In the genomic region with DNA sequence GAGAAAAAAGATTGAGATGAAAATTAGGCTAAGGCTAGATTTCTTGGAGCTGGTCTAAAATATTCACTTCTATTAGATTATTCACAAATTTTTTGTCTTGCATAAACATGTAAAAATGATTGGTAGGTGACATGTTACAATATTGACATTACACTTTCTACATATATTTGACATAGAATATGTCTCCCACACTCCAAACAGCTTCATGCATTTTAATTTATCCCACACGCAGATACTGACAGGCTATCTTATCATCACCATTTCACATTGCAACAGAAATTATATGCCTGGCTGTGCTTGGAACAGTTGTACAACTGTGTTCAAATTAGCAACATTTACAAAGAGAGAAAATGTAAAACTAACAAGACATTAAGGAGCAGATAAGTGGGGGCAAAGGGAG, we compare ENCODE assay signal across 20 cellular contexts.
DNase-seq lines count a peak whose midpoint lies in the region; ATAC-seq and TF ChIP-seq lines count a peak whose summit lies in the region.
"Had no signal": no experiment of that assay in that cellular context is flagged by ENCODE, and none has a peak within 500 bp of the region (broad histone marks: within the 10 kb centered on the region; RNA-seq: fewer than 3 reads in every experiment).

No MANE protein-coding gene starts in this region.

- DNase-seq in NCI-H2171 treated with DMSO at 0.1 percent for 48 hours (lab: John Stamatoyannopoulos, UW): peak; percentile 24
- DNase-seq in NCI-H2171 (lab: John Stamatoyannopoulos, UW): no peak
- peak; percentile 6 for DNase-seq in OCI-M1 (lab: John Stamatoyannopoulos, UW)
- DNase-seq in NCI-H2196 (lab: John Stamatoyannopoulos, UW; ENCODE audit: unreplicated experiment): no peak
- no peak for DNase-seq in iPS-NIHi11 (ENCODE audit: low spot score)
- DNase-seq: 8988T; ACHN; AML-193; BE2C; CD4-positive, alpha-beta T cell; CD8-positive, alpha-beta memory T cell; DMS153; DND-41; GOT3; HFFc6 had no signal

- no peak overlapping the region for H3K9ac ChIP-seq in neural cell (ENCODE audit: low read length)
- H3K9ac ChIP-seq: BLaER1 treated with 17β-estradiol and CSF1 and Interleukin-3, amounts not matched to agents 10 nM and 100 nM had no signal

- H3K79me2 ChIP-seq in neural cell (replicated peaks; ENCODE audit: insufficient read depth, low read length): no peaks in the 10 kb centered on the region

- no peaks in the 10 kb centered on the region for H3K36me3 ChIP-seq in neural cell (ENCODE audit: insufficient read depth, low read length)
- H3K36me3 ChIP-seq: BE2C; BLaER1 treated with 17β-estradiol and CSF1 and Interleukin-3, amounts not matched to agents 10 nM and 100 nM; HAP-1 had no signal

- TF ChIP-seq EP300 in neural cell (conservative IDR thresholded peaks at IDR 0.05; ENCODE audit: poor library complexity, severe bottlenecking): peak; percentile 85

- no peak for ATAC-seq in HG02623 (IDR thresholded peaks at IDR 0.05; ENCODE audit: unreplicated experiment)
- ATAC-seq: A549 had no signal

- no peaks in the 10 kb centered on the region for H3K9me3 ChIP-seq in neural cell (ENCODE audit: low read length)
- H3K9me3 ChIP-seq: A549; BE2C; BLaER1 treated with 17β-estradiol and CSF1 and Interleukin-3, amounts not matched to agents 10 nM and 100 nM; HAP-1 had no signal

- no peak overlapping the region for H3K4me3 ChIP-seq in neural cell (ENCODE audit: low read length)
- H3K4me3 ChIP-seq: A549; BLaER1 treated with 17β-estradiol and CSF1 and Interleukin-3, amounts not matched to agents 10 nM and 100 nM; HAP-1 had no signal

- no peaks in the 10 kb centered on the region for H3K9me2 ChIP-seq in neural cell (ENCODE audit: insufficient read depth, low read length)

- no peak overlapping the region for H2AFZ ChIP-seq in neural cell (ENCODE audit: low read depth, low read length)

- no peaks in the 10 kb centered on the region for H3F3A ChIP-seq in neural cell (ENCODE audit: insufficient read depth, low read length, poor library complexity, severe bottlenecking)

- no peaks in the 10 kb centered on the region for H4K20me1 ChIP-seq in neural cell (ENCODE audit: insufficient read depth)
- H4K20me1 ChIP-seq: BLaER1 treated with 17β-estradiol and CSF1 and Interleukin-3, amounts not matched to agents 10 nM and 100 nM had no signal

- no peak overlapping the region for H3K27ac ChIP-seq in neural cell (ENCODE audit: low read length)
- H3K27ac ChIP-seq: A549; BLaER1 treated with 17β-estradiol and CSF1 and Interleukin-3, amounts not matched to agents 10 nM and 100 nM had no signal

- no peak for TF ChIP-seq RAD21 in neural cell (conservative IDR thresholded peaks at IDR 0.05)

- H3K4me2 ChIP-seq in neural cell (ENCODE audit: low read length): no peak overlapping the region
- H3K4me2 ChIP-seq: A549; BLaER1 treated with 17β-estradiol and CSF1 and Interleukin-3, amounts not matched to agents 10 nM and 100 nM had no signal

- TF ChIP-seq CTCF in neural cell (IDR thresholded peaks at IDR 0.05; ENCODE audit: poor library complexity, severe bottlenecking): no peak

- no peaks in the 10 kb centered on the region for H3K27me3 ChIP-seq in neural cell (ENCODE audit: insufficient read depth, low read depth, low read length)
- H3K27me3 ChIP-seq: BE2C; BLaER1 treated with 17β-estradiol and CSF1 and Interleukin-3, amounts not matched to agents 10 nM and 100 nM had no signal

TF ChIP-seq in neural cell, 6 proteins besides CTCF, POLR2A, EP300 and RAD21:
- peak; percentile 72 for TF ChIP-seq POLR2AphosphoS5 (IDR thresholded peaks at IDR 0.05)
- TF ChIP-seq, protein P1, sequence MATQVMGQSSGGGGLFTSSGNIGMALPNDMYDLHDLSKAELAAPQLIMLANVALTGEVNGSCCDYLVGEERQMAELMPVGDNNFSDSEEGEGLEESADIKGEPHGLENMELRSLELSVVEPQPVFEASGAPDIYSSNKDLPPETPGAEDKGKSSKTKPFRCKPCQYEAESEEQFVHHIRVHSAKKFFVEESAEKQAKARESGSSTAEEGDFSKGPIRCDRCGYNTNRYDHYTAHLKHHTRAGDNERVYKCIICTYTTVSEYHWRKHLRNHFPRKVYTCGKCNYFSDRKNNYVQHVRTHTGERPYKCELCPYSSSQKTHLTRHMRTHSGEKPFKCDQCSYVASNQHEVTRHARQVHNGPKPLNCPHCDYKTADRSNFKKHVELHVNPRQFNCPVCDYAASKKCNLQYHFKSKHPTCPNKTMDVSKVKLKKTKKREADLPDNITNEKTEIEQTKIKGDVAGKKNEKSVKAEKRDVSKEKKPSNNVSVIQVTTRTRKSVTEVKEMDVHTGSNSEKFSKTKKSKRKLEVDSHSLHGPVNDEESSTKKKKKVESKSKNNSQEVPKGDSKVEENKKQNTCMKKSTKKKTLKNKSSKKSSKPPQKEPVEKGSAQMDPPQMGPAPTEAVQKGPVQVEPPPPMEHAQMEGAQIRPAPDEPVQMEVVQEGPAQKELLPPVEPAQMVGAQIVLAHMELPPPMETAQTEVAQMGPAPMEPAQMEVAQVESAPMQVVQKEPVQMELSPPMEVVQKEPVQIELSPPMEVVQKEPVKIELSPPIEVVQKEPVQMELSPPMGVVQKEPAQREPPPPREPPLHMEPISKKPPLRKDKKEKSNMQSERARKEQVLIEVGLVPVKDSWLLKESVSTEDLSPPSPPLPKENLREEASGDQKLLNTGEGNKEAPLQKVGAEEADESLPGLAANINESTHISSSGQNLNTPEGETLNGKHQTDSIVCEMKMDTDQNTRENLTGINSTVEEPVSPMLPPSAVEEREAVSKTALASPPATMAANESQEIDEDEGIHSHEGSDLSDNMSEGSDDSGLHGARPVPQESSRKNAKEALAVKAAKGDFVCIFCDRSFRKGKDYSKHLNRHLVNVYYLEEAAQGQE (IDR thresholded peaks at IDR 0.05; ENCODE audit: borderline replicate concordance): no peak

Comparison
In these comparisons a context has a peak if more than half of its experiments do, and no peak if none do; other contexts are left out.
1. DNase-seq: peak in NCI-H2171 treated with DMSO at 0.1 percent for 48 hours (single experiment) and OCI-M1 (single experiment); none in NCI-H2171 (single experiment), NCI-H2196 (single experiment) and iPS-NIHi11 (single experiment).